Comparison of ENCODE assay signal across 13 cellular contexts in genomic region chr12:92471551-92471950, GRCh38.
DNase-seq lines count a peak whose midpoint lies in the region; ATAC-seq lines count a peak whose summit lies in the region.
"Had no signal": no experiment of that assay in that cellular context is flagged by ENCODE, and none has a peak within 500 bp of the region (broad histone marks: within the 10 kb centered on the region; RNA-seq: fewer than 3 reads in every experiment).

No MANE protein-coding gene starts in this region.

- no peaks in the 10 kb centered on the region for H3K27me3 Mint-ChIP-seq in activated T-cell treated with anti-CD3 and anti-CD28 coated beads, Interleukin-2, amount 50 U/mL, for 72 hours (ENCODE audit: low read depth)
- H3K27me3 Mint-ChIP-seq in activated T-cell treated with anti-CD3 and anti-CD28 coated beads, Interleukin-2, amount 50 U/mL, for 4 hours (ENCODE audit: low read depth), result no peaks in the 10 kb centered on the region
- no peaks in the 10 kb centered on the region for H3K27me3 Mint-ChIP-seq in stimulated activated memory B cell treated with anti-CD40 and anti-IgM and Interleukin-4, amounts not matched to agents 10 μg/mL and 1 μg/mL and 100 μg/mL, for 72 hours

- no peak for DNase-seq in activated T-cell treated with anti-CD3 and anti-CD28 coated beads, Interleukin-2, amount 50 U/mL, for 72 hours
- no peak for DNase-seq in activated T-cell treated with anti-CD3 and anti-CD28 coated beads, Interleukin-2, amount 50 U/mL, for 4 hours
- DNase-seq in caudate nucleus (lab: John Stamatoyannopoulos, UW), result no peak
- no peak for DNase-seq in NCI-H510A (lab: John Stamatoyannopoulos, UW)
- DNase-seq in NCI-H146 (lab: John Stamatoyannopoulos, UW), result no peak
- DNase-seq: GOT3, KBM-7, left cardiac atrium, NCI-H2107, WERI-Rb-1 had no signal

- no peak for ATAC-seq in activated T-cell treated with anti-CD3 and anti-CD28 coated beads, Interleukin-2, amount 50 U/mL, for 72 hours (replicated peaks in 1 of 2)
- ATAC-seq in activated T-cell treated with anti-CD3 and anti-CD28 coated beads, Interleukin-2, amount 50 U/mL, for 4 hours, result no peak
- ATAC-seq in GM21786 (IDR thresholded peaks at IDR 0.05; ENCODE audit: unreplicated experiment) (peak; percentile 38), HG03378 (IDR thresholded peaks at IDR 0.05; ENCODE audit: unreplicated experiment) (peak; percentile 41)
- peak; percentile 49 for ATAC-seq in stimulated activated memory B cell treated with anti-CD40 and anti-IgM and Interleukin-4, amounts not matched to agents 10 μg/mL and 1 μg/mL and 100 μg/mL, for 72 hours
- ATAC-seq: left cardiac atrium had no signal

- H3K36me3 Mint-ChIP-seq in activated T-cell treated with anti-CD3 and anti-CD28 coated beads, Interleukin-2, amount 50 U/mL, for 72 hours (ENCODE audit: insufficient read depth in 2 of 2), result peaks cover 0 to 1% of the 10 kb centered on the region in 2 donors
- no peaks in the 10 kb centered on the region for H3K36me3 Mint-ChIP-seq in activated T-cell treated with anti-CD3 and anti-CD28 coated beads, Interleukin-2, amount 50 U/mL, for 4 hours (ENCODE audit: insufficient read depth)
- H3K36me3 Mint-ChIP-seq in stimulated activated memory B cell treated with anti-CD40 and anti-IgM and Interleukin-4, amounts not matched to agents 10 μg/mL and 1 μg/mL and 100 μg/mL, for 72 hours, result peaks cover 19% of the 10 kb centered on the region

- peaks cover 0 to 2% of the 10 kb centered on the region in 2 donors for H3K9me3 Mint-ChIP-seq in activated T-cell treated with anti-CD3 and anti-CD28 coated beads, Interleukin-2, amount 50 U/mL, for 72 hours
- H3K9me3 Mint-ChIP-seq in activated T-cell treated with anti-CD3 and anti-CD28 coated beads, Interleukin-2, amount 50 U/mL, for 4 hours, result peaks cover 7% of the 10 kb centered on the region
- H3K9me3 Mint-ChIP-seq in stimulated activated memory B cell treated with anti-CD40 and anti-IgM and Interleukin-4, amounts not matched to agents 10 μg/mL and 1 μg/mL and 100 μg/mL, for 72 hours, result no peaks in the 10 kb centered on the region

- peak overlapping the region; percentile 57 for H3K27ac Mint-ChIP-seq in activated T-cell treated with anti-CD3 and anti-CD28 coated beads, Interleukin-2, amount 50 U/mL, for 72 hours
- peak overlapping the region; percentile 93 for H3K27ac Mint-ChIP-seq in stimulated activated memory B cell treated with anti-CD40 and anti-IgM and Interleukin-4, amounts not matched to agents 10 μg/mL and 1 μg/mL and 100 μg/mL, for 72 hours

- H3K4me3 Mint-ChIP-seq in activated T-cell treated with anti-CD3 and anti-CD28 coated beads, Interleukin-2, amount 50 U/mL, for 72 hours, result no peak overlapping the region
- no peak overlapping the region for H3K4me3 Mint-ChIP-seq in activated T-cell treated with anti-CD3 and anti-CD28 coated beads, Interleukin-2, amount 50 U/mL, for 4 hours
- peak overlapping the region; percentile 21 for H3K4me3 Mint-ChIP-seq in stimulated activated memory B cell treated with anti-CD40 and anti-IgM and Interleukin-4, amounts not matched to agents 10 μg/mL and 1 μg/mL and 100 μg/mL, for 72 hours

- peaks cover 48% of the 10 kb centered on the region for H3K4me1 Mint-ChIP-seq in activated T-cell treated with anti-CD3 and anti-CD28 coated beads, Interleukin-2, amount 50 U/mL, for 72 hours (ENCODE audit: low read depth)
- peaks cover 49% of the 10 kb centered on the region for H3K4me1 Mint-ChIP-seq in activated T-cell treated with anti-CD3 and anti-CD28 coated beads, Interleukin-2, amount 50 U/mL, for 4 hours (ENCODE audit: low read depth)
- peaks cover 72% of the 10 kb centered on the region for H3K4me1 Mint-ChIP-seq in stimulated activated memory B cell treated with anti-CD40 and anti-IgM and Interleukin-4, amounts not matched to agents 10 μg/mL and 1 μg/mL and 100 μg/mL, for 72 hours

- H3K27ac ChIP-seq in caudate nucleus (ENCODE audit: low read depth, low read length), result no peak overlapping the region
- H3K27ac ChIP-seq: WERI-Rb-1 had no signal

Comparison
In these comparisons a context has a peak if more than half of its experiments do, and no peak if none do; other contexts are left out.
1. ATAC-seq: peak in GM21786 (single experiment), HG03378 (single experiment) and stimulated activated memory B cell treated with anti-CD40 and anti-IgM and Interleukin-4, amounts not matched to agents 10 μg/mL and 1 μg/mL and 100 μg/mL, for 72 hours (single experiment); none in activated T-cell treated with anti-CD3 and anti-CD28 coated beads, Interleukin-2, amount 50 U/mL, for 72 hours (0 of 2) and activated T-cell treated with anti-CD3 and anti-CD28 coated beads, Interleukin-2, amount 50 U/mL, for 4 hours (0 of 2).